24 cellular contexts compared by ENCODE assay signal in genomic region chr2:127448526-127448925, GRCh38. TPM values are rescaled to one million over a fixed set of nuclear protein-coding genes. Genes with fewer than 3 reads are reported as not detected.
"Had no signal": no experiment of that assay in that cellular context is flagged by ENCODE, and none has a peak within 500 bp of the region (broad histone marks: within the 10 kb centered on the region; RNA-seq: fewer than 3 reads in every experiment).

No MANE protein-coding gene starts in this region.

- H3K4me3 Mint-ChIP-seq: activated B cell treated with CpG ODN at 0.5 μM for 24 hours; activated CD8-positive, alpha-beta T cell treated with anti-CD3 and anti-CD28 coated beads for 36 hours; activated naive CD4-positive, alpha-beta T cell treated with anti-CD3 and anti-CD28 coated beads, Interleukin-2, amount 50 U/mL, for 24 hours; activated T-cell treated with anti-CD3 and anti-CD28 coated beads, Interleukin-2, amount 50 U/mL, for 4 hours; central memory CD8-positive, alpha-beta T cell; natural killer cell; T-helper 17 cell had no signal

- DNase-seq: activated B cell treated with CpG ODN at 0.5 μM for 24 hours; activated CD4-positive, alpha-beta T cell treated with anti-CD3 and anti-CD28 coated beads for 48 hours; activated CD8-positive, alpha-beta T cell treated with anti-CD3 and anti-CD28 coated beads for 36 hours; activated effector memory CD4-positive, alpha-beta T cell treated with anti-CD3 and anti-CD28 coated beads, Interleukin-2, amount 50 U/mL, for 16 hours; activated T-cell treated with anti-CD3 and anti-CD28 coated beads, Interleukin-2, amount 50 U/mL, for 4 hours; brain microvascular endothelial cell; cortex of kidney; effector CD8-positive, alpha-beta T cell; glutamatergic neuron; mesenchymal stem cell; natural killer cell; posterior cingulate gyrus; retina; stimulated activated CD4-positive, alpha-beta T cell treated with anti-CD3 and anti-CD28 coated beads, Interleukin-4, amount 100 ng/mL, for 1 hour; stimulated activated naive CD4-positive, alpha-beta T cell; substantia nigra; T-helper 17 cell; transverse colon had no signal

- ATAC-seq: activated CD8-positive, alpha-beta T cell treated with anti-CD3 and anti-CD28 coated beads for 36 hours; activated T-cell treated with anti-CD3 and anti-CD28 coated beads, Interleukin-2, amount 50 U/mL, for 4 hours; natural killer cell; T-helper 17 cell had no signal

- H3K27ac ChIP-seq: brain microvascular endothelial cell, transverse colon, vagina had no signal

- H3K27ac Mint-ChIP-seq: activated B cell treated with CpG ODN at 0.5 μM for 24 hours; activated CD8-positive, alpha-beta T cell treated with anti-CD3 and anti-CD28 coated beads for 36 hours; activated naive CD4-positive, alpha-beta T cell treated with anti-CD3 and anti-CD28 coated beads, Interleukin-2, amount 50 U/mL, for 24 hours; natural killer cell; T-helper 17 cell had no signal

- H3K27me3 ChIP-seq: brain microvascular endothelial cell, transverse colon, vagina had no signal

- FAIRE-seq: endothelial cell of umbilical vein, TTC549 had no signal

- H3K4me1 ChIP-seq: transverse colon, vagina had no signal

- H3K4me1 Mint-ChIP-seq: activated B cell treated with CpG ODN at 0.5 μM for 24 hours; activated naive CD4-positive, alpha-beta T cell treated with anti-CD3 and anti-CD28 coated beads, Interleukin-2, amount 50 U/mL, for 24 hours; central memory CD8-positive, alpha-beta T cell; natural killer cell; T-helper 17 cell had no signal

- H3K4me3 ChIP-seq: transverse colon, vagina had no signal

- H3K36me3 ChIP-seq: brain microvascular endothelial cell, transverse colon, vagina had no signal

- H3K27me3 Mint-ChIP-seq: activated B cell treated with CpG ODN at 0.5 μM for 24 hours; activated naive CD4-positive, alpha-beta T cell treated with anti-CD3 and anti-CD28 coated beads, Interleukin-2, amount 50 U/mL, for 24 hours; central memory CD8-positive, alpha-beta T cell; T-helper 17 cell had no signal

- H3K9me3 ChIP-seq: transverse colon, vagina had no signal

RNA-seq across cellular contexts. Expression of gene PROC, which starts 30.3 kb away (rescaled TPM):
- total RNA-seq: activated B cell treated with CpG ODN at 0.5 μM for 24 hours; activated CD8-positive, alpha-beta T cell treated with anti-CD3 and anti-CD28 coated beads for 36 hours; endothelial cell of umbilical vein; natural killer cell; skeletal muscle tissue; T-helper 17 cell; vagina had no signal
- polyA plus RNA-seq: endothelial cell of umbilical vein had no signal
